In the genomic region with DNA sequence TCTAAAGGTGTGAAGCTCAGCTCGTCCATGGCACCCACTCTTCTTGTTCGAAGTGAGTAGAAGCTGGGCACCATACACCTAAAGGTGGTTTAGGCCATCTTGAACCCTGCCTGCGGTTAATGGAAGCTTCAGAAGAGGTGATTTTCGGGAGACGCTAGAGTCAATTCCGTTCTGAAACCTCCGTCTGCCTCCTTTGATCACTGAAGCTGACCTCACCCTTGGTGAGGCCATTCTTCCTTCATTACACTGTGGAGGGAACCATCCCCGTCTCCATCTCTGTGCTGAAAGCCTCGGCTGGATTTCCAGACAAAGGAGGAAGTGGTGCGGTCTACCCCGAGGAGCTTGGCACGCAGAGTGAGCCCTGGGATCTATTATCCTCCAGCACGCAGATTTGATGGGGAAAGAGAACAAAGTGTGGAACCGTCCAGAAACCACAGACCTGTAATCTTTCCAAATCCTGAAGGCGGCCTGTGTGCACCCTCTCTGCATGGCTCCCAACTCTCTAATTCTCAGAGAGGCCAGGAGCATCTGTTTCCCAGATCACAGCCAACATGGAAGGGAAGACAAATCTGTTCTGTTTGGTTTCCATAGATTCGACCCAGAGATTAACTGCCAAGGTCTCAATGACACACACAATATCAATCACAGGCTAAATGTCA, we compare ENCODE assay signal across 13 cellular contexts. TPM values are rescaled to one million over a fixed set of nuclear protein-coding genes. Genes with fewer than 3 reads are reported as not detected.
A peak's percentile ranks its signal among the peaks of the same experiment; 100 is the strongest.
DNase-seq lines count a peak whose midpoint lies in the region; ATAC-seq, FAIRE-seq and TF ChIP-seq lines count a peak whose summit lies in the region.
"Had no signal": no experiment of that assay in that cellular context is flagged by ENCODE, and none has a peak within 500 bp of the region (broad histone marks: within the 10 kb centered on the region; RNA-seq: fewer than 3 reads in every experiment).

No MANE protein-coding gene starts in this region.

- FAIRE-seq in kidney (lab: Jason Lieb, UNC) = no peak
- FAIRE-seq: pancreas had no signal

- intact Hi-C loops in kidney (cut with DNase I) (no loop called here), OCI-LY7 (cut with micrococcal nuclease; ENCODE audit: unreplicated experiment) (no loop called here)

- no peaks in the 10 kb centered on the region for H4K20me1 ChIP-seq in OCI-LY7 (ENCODE audit: insufficient read depth, low read length)

- H3K4me1 ChIP-seq in adipocyte (ENCODE audit: control insufficient read depth, insufficient read depth, low read length) = peaks cover 15% of the 10 kb centered on the region
- no peaks in the 10 kb centered on the region for H3K4me1 ChIP-seq in kidney (ENCODE audit: control insufficient read depth in 1 of 2, insufficient read depth in 1 of 2, low read depth in 1 of 2, low read length in 2 of 2)
- no peaks in the 10 kb centered on the region for H3K4me1 ChIP-seq in OCI-LY7 (ENCODE audit: insufficient read depth, low read length, poor library complexity, severe bottlenecking)
- H3K4me1 ChIP-seq: pancreas had no signal

- H3K4me3 ChIP-seq in HL-60 (replicated peaks; ENCODE audit: insufficient read depth, low read length) (no peak overlapping the region), adipocyte (ENCODE audit: low read length) (peak overlapping the region; percentile 12), kidney (ENCODE audit: low read length in 2 of 2) (no peak overlapping the region), OCI-LY7 (ENCODE audit: low read depth, low read length, poor library complexity, severe bottlenecking) (no peak overlapping the region)
- H3K4me3 ChIP-seq: pancreas had no signal

- no peak for ATAC-seq in HG03045 (IDR thresholded peaks at IDR 0.05; ENCODE audit: unreplicated experiment)

- CTCF ChIA-PET in OCI-LY7 (lab: Charles Lee; ENCODE audit: unreplicated experiment) = no interaction called here

- H3K9me2 ChIP-seq in OCI-LY7 (ENCODE audit: insufficient read depth, low read length) = no peaks in the 10 kb centered on the region

- no TSS peak for BruUV-seq in OCI-LY7 (replicated peaks; lab: Mats Ljungman, UMichigan)

- POLR2A ChIA-PET in OCI-LY7 (lab: Charles Lee) = interaction anchor here (0.5 to 0.7 kb wide), 2 partner anchors 13 to 14 kb away, joined by 3 read pairs; no protein-coding TSS in a partner anchor

- H3K9ac ChIP-seq in adipocyte (ENCODE audit: low read length) (no peak overlapping the region), kidney (ENCODE audit: low read length in 2 of 2) (no peak overlapping the region)

- DNase-seq in AG08395 (ENCODE audit: low spot score) (peak; percentile 91), HL-60 (ENCODE audit: low read depth in 1 of 2, low spot score in 1 of 2) (peak; percentile 4 to 81), adipocyte (ENCODE audit: low read depth) (peak; percentile 69), left kidney (ENCODE audit: low read depth, low spot score) (peak; percentile 44), kidney (no peak), GM10266 (ENCODE audit: extremely low spot score) (no peak), OCI-LY7 (ENCODE audit: low spot score) (no peak)
- DNase-seq: activated CD4-positive, alpha-beta T cell treated with anti-CD3 and anti-CD28 coated beads, Interleukin-2, amount 50 U/mL, for 4 hours; activated naive CD8-positive, alpha-beta T cell treated with anti-CD3 and anti-CD28 coated beads for 36 hours; CD8-positive, alpha-beta memory T cell; NCI-H2107; pancreas had no signal

- no peaks in the 10 kb centered on the region for H3K79me2 ChIP-seq in OCI-LY7 (ENCODE audit: insufficient read depth, low read depth, low read length)

- H3K9me3 ChIP-seq in adipocyte (ENCODE audit: control insufficient read depth, low read length) (no peaks in the 10 kb centered on the region), kidney (ENCODE audit: control insufficient read depth in 1 of 2, low read length in 2 of 2) (no peaks in the 10 kb centered on the region), OCI-LY7 (ENCODE audit: low read length) (no peaks in the 10 kb centered on the region)
- H3K9me3 ChIP-seq: pancreas had no signal

- H3K27ac ChIP-seq in HL-60 (replicated peaks) = no peak overlapping the region
- no peak overlapping the region for H3K27ac ChIP-seq in kidney (ENCODE audit: low read depth in 2 of 2, low read length in 2 of 2)
- H3K27ac ChIP-seq in OCI-LY7 (ENCODE audit: low read depth, low read length, poor library complexity, severe bottlenecking) = no peak overlapping the region
- H3K27ac ChIP-seq: pancreas had no signal

- TF ChIP-seq CTCF in HL-60 (IDR thresholded peaks at IDR 0.05; ENCODE audit: insufficient read depth, low read length) (no peak), kidney (IDR thresholded peaks at IDR 0.05; ENCODE audit: borderline replicate concordance, extremely low read depth, insufficient read depth) (no peak), GM10266 (IDR thresholded peaks at IDR 0.05; ENCODE audit: control insufficient read depth, insufficient read depth, low read depth, missing control alignments) (no peak), OCI-LY7 (conservative IDR thresholded peaks at IDR 0.05; ENCODE audit: low read length) (no peak)

- H3K4me2 ChIP-seq in OCI-LY7 (ENCODE audit: low read length) = no peak overlapping the region

- no peaks in the 10 kb centered on the region for H3K36me3 ChIP-seq in adipocyte (ENCODE audit: control insufficient read depth, insufficient read depth, low read length, severe bottlenecking)
- H3K36me3 ChIP-seq in kidney (ENCODE audit: control insufficient read depth in 1 of 2, insufficient read depth in 2 of 2, low read length in 2 of 2) = no peaks in the 10 kb centered on the region
- H3K36me3 ChIP-seq in OCI-LY7 (ENCODE audit: insufficient read depth, low read length) = no peaks in the 10 kb centered on the region
- H3K36me3 ChIP-seq: pancreas had no signal

- no peak overlapping the region for H2AFZ ChIP-seq in OCI-LY7 (ENCODE audit: low read length)

- H3K27me3 ChIP-seq in HL-60 (ENCODE audit: insufficient read depth, poor library complexity, severe bottlenecking) (no peaks in the 10 kb centered on the region), adipocyte (replicated peaks; ENCODE audit: control insufficient read depth, insufficient read depth, low read length) (no peaks in the 10 kb centered on the region)
- H3K27me3 ChIP-seq: pancreas had no signal

RNA-seq across cellular contexts. Expression of gene SAMD8, which starts 49.1 kb away (rescaled TPM):
- total RNA-seq in kidney (20.5 TPM), OCI-LY7 (2022) (16.7 and 18.9 TPM in 2 replicates)
- 5.3 TPM for polyA plus RNA-seq in kidney (ENCODE audit: insufficient read depth, low read depth, low replicate concordance)
- total RNA-seq in OCI-LY7 (2014; rRNA removed; shearing (Covaris generic)) = 8.3 and 8.8 TPM in 2 replicates

Comparison
In these comparisons a context has a peak if more than half of its experiments do, and no peak if none do; other contexts are left out.
1. DNase-seq: peak in AG08395 (single experiment), HL-60 (2 of 2), adipocyte (single experiment) and left kidney (single experiment); none in kidney (single experiment), GM10266 (single experiment) and OCI-LY7 (single experiment).